Comparison of ENCODE assay signal across 1 cellular context in genomic region chr2:86440631-86441391, GRCh38.
TF ChIP-seq lines count a peak whose summit lies in the region.

Gene KDM3A, plus strand, starts transcription at chr2:86441371. Its CDS starts 677 bp downstream, at chr2:86442048.

TF ChIP-seq in HepG2, 621 proteins besides CTCF, POLR2A, EP300 and RAD21 (continued from another document and continues in another):
- peak; percentile 98 for TF ChIP-seq MYPOP (CRISPR knock-in tag; IDR thresholded peaks at IDR 0.05)
- peak; percentile 96; the same call in 1 of the 2 replicates for TF ChIP-seq ZNF558 (CRISPR knock-in tag; IDR thresholded peaks at IDR 0.05; ENCODE audit: borderline replicate concordance)
- TF ChIP-seq NFYB (CRISPR knock-in tag; IDR thresholded peaks at IDR 0.05): peak; percentile 94
- peak; percentile 66 for TF ChIP-seq ZEB1 (IDR thresholded peaks at IDR 0.05; ENCODE audit: insufficient replicate concordance, low read depth)
- peak; percentile 97 for TF ChIP-seq TARDBP (CRISPR knock-in tag; IDR thresholded peaks at IDR 0.05)
- no peak for TF ChIP-seq RORA (CRISPR knock-in tag; IDR thresholded peaks at IDR 0.05)
- TF ChIP-seq ZBTB25 (CRISPR knock-in tag; IDR thresholded peaks at IDR 0.05): peak; percentile 95
- TF ChIP-seq ZNF34 (CRISPR knock-in tag; IDR thresholded peaks at IDR 0.05; ENCODE audit: borderline replicate concordance): no peak
- TF ChIP-seq FOXC1 (CRISPR knock-in tag; IDR thresholded peaks at IDR 0.05; ENCODE audit: borderline replicate concordance): peak; percentile 100
- TF ChIP-seq IRF2 (CRISPR knock-in tag; IDR thresholded peaks at IDR 0.05): peak; percentile 75; the same call in 1 of the 2 replicates
- TF ChIP-seq ZBTB26 (CRISPR knock-in tag; IDR thresholded peaks at IDR 0.05; ENCODE audit: borderline replicate concordance): peak; percentile 93
- peak; percentile 90 for TF ChIP-seq NR2C2 (CRISPR knock-in tag; IDR thresholded peaks at IDR 0.05; ENCODE audit: borderline replicate concordance)
- TF ChIP-seq AKAP8 (CRISPR knock-in tag; IDR thresholded peaks at IDR 0.05): peak; percentile 76; the same call in 1 of the 2 replicates
- TF ChIP-seq ZFP1 (CRISPR knock-in tag; IDR thresholded peaks at IDR 0.05): 0 out of 2 replicates have a peak, but pooled peaks have one; percentile 57
- peak; percentile 99 for TF ChIP-seq SALL1 (CRISPR knock-in tag; IDR thresholded peaks at IDR 0.05)
- TF ChIP-seq ZNF367 (CRISPR knock-in tag; IDR thresholded peaks at IDR 0.05; ENCODE audit: borderline replicate concordance): peak; percentile 94
- TF ChIP-seq SP5 (CRISPR knock-in tag; IDR thresholded peaks at IDR 0.05; ENCODE audit: borderline replicate concordance, low read depth): peak; percentile 77
- peak; percentile 91 for TF ChIP-seq ZBTB3 (CRISPR knock-in tag; IDR thresholded peaks at IDR 0.05; ENCODE audit: borderline replicate concordance, low read depth)
- no peak for TF ChIP-seq ZFP62 (CRISPR knock-in tag; IDR thresholded peaks at IDR 0.05)
- peak; percentile 99 for TF ChIP-seq SMAD9 (CRISPR knock-in tag; IDR thresholded peaks at IDR 0.05)
- TF ChIP-seq FUBP1 (CRISPR knock-in tag; IDR thresholded peaks at IDR 0.05; ENCODE audit: borderline replicate concordance): no peak
- peak; percentile 99 for TF ChIP-seq ISX (CRISPR knock-in tag; conservative IDR thresholded peaks at IDR 0.05)
- TF ChIP-seq HIVEP1 (CRISPR knock-in tag; IDR thresholded peaks at IDR 0.05): peak; percentile 97
- peak; percentile 96 for TF ChIP-seq ZNF503 (CRISPR knock-in tag; IDR thresholded peaks at IDR 0.05)
- peak; percentile 100 for TF ChIP-seq ZNF709 (CRISPR knock-in tag; IDR thresholded peaks at IDR 0.05)
- TF ChIP-seq SNRNP70 (IDR thresholded peaks at IDR 0.05; ENCODE audit: low read depth, low read length): no peak
- peak; percentile 98 for TF ChIP-seq NFKBIZ (CRISPR knock-in tag; IDR thresholded peaks at IDR 0.05)
- peak; percentile 93 for TF ChIP-seq KDM3A (CRISPR knock-in tag; IDR thresholded peaks at IDR 0.05; ENCODE audit: low read depth)
- TF ChIP-seq ZBTB7A (CRISPR knock-in tag; IDR thresholded peaks at IDR 0.05): peak; percentile 97
- peak; percentile 86; the same call in 1 of the 2 replicates for TF ChIP-seq RARG (CRISPR knock-in tag; IDR thresholded peaks at IDR 0.05; ENCODE audit: low read depth)
- peak; percentile 85 for TF ChIP-seq FOXJ3 (CRISPR knock-in tag; IDR thresholded peaks at IDR 0.05; ENCODE audit: borderline replicate concordance)
- peak; percentile 78 for TF ChIP-seq ONECUT2 (CRISPR knock-in tag; IDR thresholded peaks at IDR 0.05)
- no peak for TF ChIP-seq MTA3 (CRISPR knock-in tag; IDR thresholded peaks at IDR 0.05)
- peak; percentile 94; the same call in 1 of the 2 replicates for TF ChIP-seq GLMP (CRISPR knock-in tag; IDR thresholded peaks at IDR 0.05; ENCODE audit: borderline replicate concordance)
- peak; percentile 91; the same call in 1 of the 2 replicates for TF ChIP-seq XBP1 (CRISPR knock-in tag; IDR thresholded peaks at IDR 0.05)
- no peak; the same call in 1 of the 2 replicates for TF ChIP-seq DNMT1 (CRISPR knock-in tag; IDR thresholded peaks at IDR 0.05)
- TF ChIP-seq JUNB (CRISPR knock-in tag; IDR thresholded peaks at IDR 0.05; ENCODE audit: borderline replicate concordance): peak; percentile 88
- peak; percentile 95 for TF ChIP-seq SP4 (CRISPR knock-in tag; IDR thresholded peaks at IDR 0.05)
- TF ChIP-seq THAP7 (CRISPR knock-in tag; IDR thresholded peaks at IDR 0.05): peak; percentile 98
- peak; percentile 75; the same call in 1 of the 2 replicates for TF ChIP-seq FOXK1 (CRISPR knock-in tag; IDR thresholded peaks at IDR 0.05; ENCODE audit: borderline replicate concordance, low read depth)
- TF ChIP-seq E2F2 (CRISPR knock-in tag; IDR thresholded peaks at IDR 0.05; ENCODE audit: borderline replicate concordance): peak; percentile 79; the same call in 1 of the 2 replicates
- TF ChIP-seq NR1H2 (CRISPR knock-in tag; IDR thresholded peaks at IDR 0.05; ENCODE audit: borderline replicate concordance, low read depth): peak; percentile 91; the same call in 1 of the 2 replicates
- peak; percentile 77; the same call in 1 of the 2 replicates for TF ChIP-seq GZF1 (CRISPR knock-in tag; IDR thresholded peaks at IDR 0.05)
- peak; percentile 89; the same call in 1 of the 2 replicates for TF ChIP-seq ZNF251 (CRISPR knock-in tag; IDR thresholded peaks at IDR 0.05)
- TF ChIP-seq ZSCAN12 (CRISPR knock-in tag; IDR thresholded peaks at IDR 0.05): peak; percentile 98
- peak; percentile 98; the same call in 1 of the 2 replicates for TF ChIP-seq ZNF674 (CRISPR knock-in tag; IDR thresholded peaks at IDR 0.05; ENCODE audit: low read depth)
- no peak for TF ChIP-seq NR2F2 (IDR thresholded peaks at IDR 0.05; ENCODE audit: borderline replicate concordance, low read depth)
- no peak for TF ChIP-seq E2F5 (CRISPR knock-in tag; conservative IDR thresholded peaks at IDR 0.05)
- TF ChIP-seq CREB3 (CRISPR knock-in tag; IDR thresholded peaks at IDR 0.05): peak; percentile 99
- 0 out of 2 replicates have a peak, but pooled peaks have one; percentile 81 for TF ChIP-seq GTF2F1 (IDR thresholded peaks at IDR 0.05; ENCODE audit: low read length)
- peak; percentile 100 for TF ChIP-seq ZNF501 (CRISPR knock-in tag; IDR thresholded peaks at IDR 0.05)
- TF ChIP-seq MBD4 (IDR thresholded peaks at IDR 0.05; ENCODE audit: borderline replicate concordance, low read length): peak; percentile 91; the same call in 1 of the 2 replicates
